8 cellular contexts compared by ENCODE assay signal in the genomic region with DNA sequence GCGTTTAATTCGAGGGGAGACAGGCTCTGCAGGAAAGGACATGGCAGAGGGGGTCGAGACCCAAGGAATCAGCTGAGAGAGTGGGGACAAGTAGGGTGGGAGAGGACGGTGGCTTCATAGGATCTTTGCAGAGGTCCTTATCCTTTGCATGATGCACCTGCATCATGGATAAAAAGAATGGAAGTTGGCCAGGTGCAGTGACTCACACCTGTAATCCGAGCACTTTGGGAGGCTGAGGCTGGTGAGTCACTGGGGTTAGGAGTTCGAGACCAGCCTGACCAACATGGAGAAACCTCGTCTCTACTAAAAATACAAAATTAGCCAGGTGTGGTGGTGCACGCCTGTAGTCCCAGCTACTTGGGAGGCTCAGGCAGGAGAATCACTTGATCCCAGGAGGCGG. TPM values are rescaled to one million over a fixed set of nuclear protein-coding genes. Genes with fewer than 3 reads are reported as not detected.
A peak's percentile ranks its signal among the peaks of the same experiment; 100 is the strongest.
DNase-seq lines count a peak whose midpoint lies in the region; ATAC-seq, FAIRE-seq and TF ChIP-seq lines count a peak whose summit lies in the region.
"Not testable (repeated sequence)": the region's sequence is repeated elsewhere in the genome, so short reads cannot be mapped to it uniquely, and the experiment has no call there.

No MANE protein-coding gene starts in this region.

- not testable (repeated sequence) for H3K4me3 Mint-ChIP-seq in neural crest cell

- POLR2A ChIA-PET in A549 (lab: Yijun Ruan, JAX) = not testable (repeated sequence)

- H3K9ac ChIP-seq in mammary epithelial cell (ENCODE audit: insufficient read depth, low read length) = not testable (repeated sequence)

- H3K27me3 Mint-ChIP-seq in neural crest cell (ENCODE audit: low read depth) = not testable (repeated sequence)

- CTCF ChIA-PET in A549 (lab: Yijun Ruan, JAX) = interaction anchor here (1.7 kb wide), 1 partner anchor 10 kb away, joined by 5 read pairs; no protein-coding TSS in a partner anchor
- CTCF ChIA-PET in mammary epithelial cell (lab: Charles Lee; ENCODE audit: low non-redundant PET) = not testable (repeated sequence)

- not testable (repeated sequence) for H3K79me2 ChIP-seq in mammary epithelial cell (ENCODE audit: insufficient read depth, low read length)

- dilution Hi-C loops in mammary epithelial cell (cut with HindIII; ENCODE audit: low sequenced_read_pairs) = not testable (repeated sequence)

- H3K4me1 ChIP-seq in A549; mammary epithelial cell (ENCODE audit: insufficient read depth, low read length): not testable (repeated sequence)

- 81% methylated on average over 7 of the region's 9 CpGs for WGBS in A549 (ENCODE audit: missing lambda C conversion rate)
- WGBS in mammary epithelial cell (ENCODE audit: low coverage, missing lambda C conversion rate) = 80% methylated on average over 8 of the region's 9 CpGs

- H3K4me3 ChIP-seq in A549; mammary epithelial cell (replicated peaks in 1 of 3; ENCODE audit: insufficient read depth in 1 of 3, low read depth in 2 of 3, low read length in 3 of 3); foreskin fibroblast (ENCODE audit: low read depth in 1 of 2, low read length in 2 of 2): not testable (repeated sequence)

- not testable (repeated sequence) for H3K9me3 ChIP-seq in A549; mammary epithelial cell (replicated peaks; ENCODE audit: insufficient read depth, low read length)

- not testable (repeated sequence) for DNase-seq in A549 (ENCODE audit: low read depth in 1 of 2, low spot score in 1 of 2); neural crest cell (ENCODE audit: low read depth, low spot score)
- DNase-seq in ELR (ENCODE audit: low read depth) = peak; percentile 49
- peak; percentile 54 for DNase-seq in HT1080 (ENCODE audit: low read depth)
- DNase-seq in NCI-H2196 (lab: John Stamatoyannopoulos, UW; ENCODE audit: unreplicated experiment) = peak; percentile 10
- peak; percentile 27 for DNase-seq in SW480 (ENCODE audit: low spot score)
- peak; percentile 58 for DNase-seq in mammary epithelial cell
- DNase-seq in foreskin fibroblast = peak; percentile 24 to 54

- H3K9me3 Mint-ChIP-seq in neural crest cell = not testable (repeated sequence)

- H3K4me1 Mint-ChIP-seq in neural crest cell = peaks cover 16% of the 10 kb centered on the region

- TF ChIP-seq CTCF in A549 (IDR thresholded peaks at IDR 0.05); mammary epithelial cell (conservative IDR thresholded peaks at IDR 0.05 in 1 of 2, IDR thresholded peaks at IDR 0.05 in 1 of 2; ENCODE audit: extremely low read depth in 1 of 2, insufficient read depth in 1 of 2, low read depth in 1 of 2, low read length in 2 of 2); foreskin fibroblast (IDR thresholded peaks at IDR 0.05; ENCODE audit: low read depth, low read length); neural crest cell (conservative IDR thresholded peaks at IDR 0.05): not testable (repeated sequence)

- H3K36me3 Mint-ChIP-seq in neural crest cell (ENCODE audit: low read depth) = not testable (repeated sequence)

- not testable (repeated sequence) for FAIRE-seq in A549 (lab: Jason Lieb, UNC)

- TF ChIP-seq POLR2A in A549 (IDR thresholded peaks at IDR 0.05; ENCODE audit: low read length) = not testable (repeated sequence)

- TF ChIP-seq RAD21 in A549 (conservative IDR thresholded peaks at IDR 0.05 in 1 of 2, IDR thresholded peaks at IDR 0.05 in 1 of 2) = not testable (repeated sequence)

- not testable (repeated sequence) for H4K20me1 ChIP-seq in mammary epithelial cell (ENCODE audit: insufficient read depth, low read length)

- not testable (repeated sequence) for ATAC-seq in A549

- not testable (repeated sequence) for TF ChIP-seq EP300 in A549 (IDR thresholded peaks at IDR 0.05)

- not testable (repeated sequence) for BruUV-seq in mammary epithelial cell (replicated peaks; lab: Mats Ljungman, UMichigan)

- not testable (repeated sequence) for H3K36me3 ChIP-seq in mammary epithelial cell (ENCODE audit: insufficient read depth, low read length)

- H3K4me2 ChIP-seq in A549; mammary epithelial cell (ENCODE audit: insufficient read depth, low read depth, low read length): not testable (repeated sequence)

- H3K27me3 ChIP-seq in mammary epithelial cell (ENCODE audit: insufficient read depth, low read length) = not testable (repeated sequence)

- H3K27ac Mint-ChIP-seq in neural crest cell (ENCODE audit: unreplicated experiment) = peak overlapping the region; percentile 91

- H3K27ac ChIP-seq in A549; mammary epithelial cell (ENCODE audit: insufficient read depth, low read depth, low read length): not testable (repeated sequence)

- in situ Hi-C loops in mammary epithelial cell (cut with MboI; ENCODE audit: low sequenced_read_pairs in 2 of 2) = not testable (repeated sequence)

- H2AFZ ChIP-seq in mammary epithelial cell (ENCODE audit: low read depth, low read length) = not testable (repeated sequence)

- intact Hi-C loops in mammary epithelial cell (cut with micrococcal nuclease) = not testable (repeated sequence)

TF ChIP-seq in A549, 52 proteins besides CTCF, POLR2A, EP300 and RAD21:
- not testable (repeated sequence) for TF ChIP-seq FOSL2 (IDR thresholded peaks at IDR 0.05)
- peak; percentile 47; the same call in 1 of the 2 replicates for TF ChIP-seq FOSL2 (CRISPR knock-in tag; IDR thresholded peaks at IDR 0.05)
TF ChIP-seq in A549: peak in this region for 1; not testable (repeated sequence) for 51.

RNA-seq across cellular contexts. Expression of gene CHST12, which starts 17.3 kb away (rescaled TPM):
- polyA plus RNA-seq in A549 (2011; rRNA removed) (5.6 and 6.2 TPM in 2 replicates), A549 (2017; fragmentation: RNase III; extraction: RNeasy Plus Mini Kit Qiagen cat#74134 plus additional on column Dnase treatment) (9.4 to 12.0 TPM (median 11.3 TPM) in 3 replicates), mammary epithelial cell (10.7 TPM)
- 14.8 and 22.4 TPM in 2 replicates for polyA plus RNA-seq in A549 (2012; cell fraction: cytosol; rRNA removed)
- polyA plus RNA-seq in A549 (2012; cell fraction: nucleus; rRNA removed) = 21.2 and 32.0 TPM in 2 replicates
- polyA minus RNA-seq in A549 (2011; rRNA and poly(A)+ RNA removed) = 2.6 and 3.6 TPM in 2 replicates
- total RNA-seq in HT1080 (2014; rRNA removed; shearing (Covaris generic)) = 13.4 and 17.7 TPM in 2 replicates
- 11.1 and 14.6 TPM in 2 replicates for polyA plus RNA-seq in HT1080 (2015; cell fraction: cytosol; rRNA removed)
- 8.3 and 8.6 TPM in 2 replicates for polyA plus RNA-seq in HT1080 (2015; cell fraction: nucleus; rRNA removed)
- total RNA-seq in mammary epithelial cell (10 to 100 TPM in 1 of 2 donors, 1 to 10 TPM in 1; 3.2 to 10.0 TPM), neural crest cell (13.5 and 15.0 TPM in 2 replicates)
- 9.6 TPM for polyA minus RNA-seq in mammary epithelial cell

RNA-seq across cellular contexts. Expression of gene EIF3B, which starts 31.5 kb away (rescaled TPM):
- 180 and 219 TPM in 2 replicates for polyA plus RNA-seq in A549 (2011; rRNA removed)
- 152 and 156 TPM in 2 replicates for polyA plus RNA-seq in A549 (2012; cell fraction: cytosol; rRNA removed)
- 311 and 370 TPM in 2 replicates for polyA plus RNA-seq in A549 (2012; cell fraction: nucleus; rRNA removed)
- 206 to 230 TPM (median 207 TPM) in 3 replicates for polyA plus RNA-seq in A549 (2017; fragmentation: RNase III; extraction: RNeasy Plus Mini Kit Qiagen cat#74134 plus additional on column Dnase treatment)
- 140 and 153 TPM in 2 replicates for polyA minus RNA-seq in A549 (2011; rRNA and poly(A)+ RNA removed)
- 248 and 258 TPM in 2 replicates for total RNA-seq in HT1080 (2014; rRNA removed; shearing (Covaris generic))
- polyA plus RNA-seq in HT1080 (2015; cell fraction: cytosol; rRNA removed) = 142 and 150 TPM in 2 replicates
- polyA plus RNA-seq in HT1080 (2015; cell fraction: nucleus; rRNA removed) = 268 and 275 TPM in 2 replicates
- 100 to 1,000 TPM; 154 to 213 TPM for total RNA-seq in mammary epithelial cell
- polyA plus RNA-seq in mammary epithelial cell = 119 TPM
- 344 TPM for polyA minus RNA-seq in mammary epithelial cell
- 218 and 224 TPM in 2 replicates for total RNA-seq in neural crest cell
